In genomic region chr3:47399016-47399415, GRCh38 we compare ENCODE assay signal across 25 cellular contexts. TPM values are rescaled to one million over a fixed set of nuclear protein-coding genes. Genes with fewer than 3 reads are reported as not detected.
DNase-seq lines count a peak whose midpoint lies in the region; ATAC-seq and TF ChIP-seq lines count a peak whose summit lies in the region.
"Had no signal": no experiment of that assay in that cellular context is flagged by ENCODE, and none has a peak within 500 bp of the region (broad histone marks: within the 10 kb centered on the region; RNA-seq: fewer than 3 reads in every experiment).

No MANE protein-coding gene starts in this region.

- no peak for ATAC-seq in activated CD4-positive, alpha-beta T cell treated with anti-CD3 and anti-CD28 coated beads for 36 hours
- ATAC-seq in CD4-positive, alpha-beta T cell (ENCODE audit: poor library complexity), result no peak
- ATAC-seq in mucosa of descending colon, result no peak
- ATAC-seq: GM12878, PC-3 had no signal

- no peaks in the 10 kb centered on the region for H3K36me3 ChIP-seq in mucosa of descending colon (ENCODE audit: low read depth)

- peak overlapping the region; percentile 13 for H3K27ac Mint-ChIP-seq in activated CD4-positive, alpha-beta T cell treated with anti-CD3 and anti-CD28 coated beads for 36 hours
- peak overlapping the region; percentile 14 for H3K27ac Mint-ChIP-seq in CD4-positive, alpha-beta T cell
- peak overlapping the region in 4 of 5 experiments; percentile 14 to 51 (median 36) for H3K27ac Mint-ChIP-seq in brain
- H3K27ac Mint-ChIP-seq: B cell, IgD-negative memory B cell had no signal

- H3K4me1 Mint-ChIP-seq in activated CD4-positive, alpha-beta T cell treated with anti-CD3 and anti-CD28 coated beads for 36 hours, result peaks cover 18% of the 10 kb centered on the region
- H3K4me1 Mint-ChIP-seq in CD4-positive, alpha-beta T cell (ENCODE audit: low read depth), result peaks cover 15% of the 10 kb centered on the region
- peaks cover 11% of the 10 kb centered on the region for H3K4me1 Mint-ChIP-seq in brain

- H3K27me3 ChIP-seq in CD4-positive, alpha-beta T cell (ENCODE audit: control insufficient read depth, insufficient read depth, low read length), result no peaks in the 10 kb centered on the region

- no peaks in the 10 kb centered on the region for H3K9me3 ChIP-seq in CD4-positive, alpha-beta T cell (ENCODE audit: control insufficient read depth, low read length)
- H3K9me3 ChIP-seq in mucosa of descending colon, result no peaks in the 10 kb centered on the region

- H3K27ac ChIP-seq in CD4-positive, alpha-beta T cell (ENCODE audit: low read depth, low read length), result no peak overlapping the region
- H3K27ac ChIP-seq in coronary artery, result no peak overlapping the region
- H3K27ac ChIP-seq: 22Rv1, HL-60 had no signal

- no peaks in the 10 kb centered on the region for H3K9me3 Mint-ChIP-seq in activated CD4-positive, alpha-beta T cell treated with anti-CD3 and anti-CD28 coated beads for 36 hours (ENCODE audit: low read depth)
- H3K9me3 Mint-ChIP-seq in CD4-positive, alpha-beta T cell, result no peaks in the 10 kb centered on the region
- no peaks in the 10 kb centered on the region for H3K9me3 Mint-ChIP-seq in brain
- H3K9me3 Mint-ChIP-seq: CD4-positive, CD25-positive, alpha-beta regulatory T cell; IgD-negative memory B cell had no signal

- POLR2A ChIA-PET in activated CD4-positive, alpha-beta T cell treated with anti-CD3 and anti-CD28 coated beads for 36 hours (lab: Charles Lee), result no interaction called here
- POLR2A ChIA-PET in CD4-positive, alpha-beta T cell (lab: Charles Lee), result no interaction called here

- no peak for DNase-seq in activated CD4-positive, alpha-beta T cell treated with anti-CD3 and anti-CD28 coated beads for 36 hours
- no peak for DNase-seq in activated CD4-positive, alpha-beta T cell treated with anti-CD3 and anti-CD28 coated beads for 1 hour
- DNase-seq in CD4-positive, alpha-beta T cell, result no peak
- DNase-seq in midbrain (lab: John Stamatoyannopoulos, UW) (peak; percentile 16), mucosa of descending colon (no peak), DMS53 treated with DMSO at 0.1 percent for 48 hours (lab: John Stamatoyannopoulos, UW; ENCODE audit: unreplicated experiment) (no peak), coronary artery (ENCODE audit: low spot score) (no peak)
- DNase-seq: Calu3; CD4-positive, CD25-positive, alpha-beta regulatory T cell; GOT3; Karpas-422; NCI-H1048; NCI-H1436; NCI-H1930; NCI-H345; NCI-H524 treated with DMSO at 0.1 percent for 48 hours; PC-3; RPMI8226; SHP77 treated with DMSO at 0.1 percent for 48 hours had no signal

- peaks cover 13% of the 10 kb centered on the region for H3K36me3 Mint-ChIP-seq in activated CD4-positive, alpha-beta T cell treated with anti-CD3 and anti-CD28 coated beads for 36 hours (ENCODE audit: low read depth)
- peaks cover 60% of the 10 kb centered on the region for H3K36me3 Mint-ChIP-seq in CD4-positive, alpha-beta T cell (ENCODE audit: low read depth)
- H3K36me3 Mint-ChIP-seq in brain, result peaks cover 48% of the 10 kb centered on the region

- intact Hi-C loops in activated CD4-positive, alpha-beta T cell treated with anti-CD3 and anti-CD28 coated beads for 36 hours (cut with DNase I, micrococcal nuclease), result no loop called here
- intact Hi-C loops in CD4-positive, alpha-beta T cell (cut with DNase I, micrococcal nuclease), result no loop called here
- intact Hi-C loops in mucosa of descending colon (cut with DNase I, micrococcal nuclease), result no loop called here

- CTCF ChIA-PET in activated CD4-positive, alpha-beta T cell treated with anti-CD3 and anti-CD28 coated beads for 36 hours (lab: Charles Lee), result interaction anchor here (0.6 to 1.3 kb wide), 3 partner anchors 21 to 511 kb away, joined by 3 read pairs; no protein-coding TSS in a partner anchor
- CTCF ChIA-PET in CD4-positive, alpha-beta T cell (lab: Charles Lee), result no interaction called here

- H3K4me1 ChIP-seq in mucosa of descending colon (ENCODE audit: low read depth), result no peaks in the 10 kb centered on the region

- TF ChIP-seq CTCF in CD4-positive, alpha-beta T cell (IDR thresholded peaks at IDR 0.05), result no peak
- no peak for TF ChIP-seq CTCF in brain (conservative IDR thresholded peaks at IDR 0.05)
- TF ChIP-seq CTCF in mucosa of descending colon (IDR thresholded peaks at IDR 0.05), result no peak
- no peak for TF ChIP-seq CTCF in coronary artery (IDR thresholded peaks at IDR 0.05)

- H3K4me3 ChIP-seq in mucosa of descending colon (no peak overlapping the region), coronary artery (no peak overlapping the region)
- H3K4me3 ChIP-seq: GM12878 had no signal

- H3K4me3 Mint-ChIP-seq in activated CD4-positive, alpha-beta T cell treated with anti-CD3 and anti-CD28 coated beads for 36 hours, result no peak overlapping the region
- H3K4me3 Mint-ChIP-seq in CD4-positive, alpha-beta T cell, result no peak overlapping the region
- H3K4me3 Mint-ChIP-seq in brain, result no peak overlapping the region
- H3K4me3 Mint-ChIP-seq: B cell; CD4-positive, CD25-positive, alpha-beta regulatory T cell; IgD-negative memory B cell had no signal

- H3K27me3 Mint-ChIP-seq in activated CD4-positive, alpha-beta T cell treated with anti-CD3 and anti-CD28 coated beads for 36 hours, result no peaks in the 10 kb centered on the region
- no peaks in the 10 kb centered on the region for H3K27me3 Mint-ChIP-seq in CD4-positive, alpha-beta T cell
- H3K27me3 Mint-ChIP-seq in brain, result no peaks in the 10 kb centered on the region
- H3K27me3 Mint-ChIP-seq: B cell; CD4-positive, CD25-positive, alpha-beta regulatory T cell; IgD-negative memory B cell had no signal

RNA-seq across cellular contexts. Expression of gene PTPN23, which starts 18.2 kb away (rescaled TPM):
- total RNA-seq in activated CD4-positive, alpha-beta T cell treated with anti-CD3 and anti-CD28 coated beads for 36 hours, result 10 to 100 TPM; 25.9 to 29.4 TPM
- total RNA-seq in CD4-positive, alpha-beta T cell, result 10 to 100 TPM; 27.3 to 35.7 TPM
- polyA plus RNA-seq in brain (ENCODE audit: insufficient read depth, low read depth, low replicate concordance), result 37.3 TPM
- total RNA-seq in mucosa of descending colon, result 10 to 100 TPM; 36.7 to 48.2 (median 43.6) TPM
